In the genomic region with DNA sequence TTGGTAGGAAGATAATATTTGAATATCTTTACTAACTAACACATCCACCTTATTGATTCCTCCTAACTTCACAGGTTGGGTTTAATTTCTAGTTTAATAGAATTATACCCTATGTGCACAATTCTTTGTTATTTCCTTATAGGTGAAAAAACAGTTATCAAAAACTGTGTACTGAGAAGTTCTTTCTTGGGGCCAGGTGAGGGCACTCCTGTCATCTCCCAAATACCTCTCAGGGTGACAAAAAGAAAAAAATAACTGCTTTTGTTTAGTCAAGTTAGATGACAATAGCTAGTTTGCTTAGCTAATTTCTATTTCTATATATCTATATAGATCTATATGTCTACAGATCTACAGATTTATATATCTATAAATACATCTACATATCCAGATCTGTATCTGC, we compare ENCODE assay signal across 34 cellular contexts. TPM values are rescaled to one million over a fixed set of nuclear protein-coding genes. Genes with fewer than 3 reads are reported as not detected.
A peak's percentile ranks its signal among the peaks of the same experiment; 100 is the strongest.
DNase-seq lines count a peak whose midpoint lies in the region; ATAC-seq and TF ChIP-seq lines count a peak whose summit lies in the region.
"Had no signal": no experiment of that assay in that cellular context is flagged by ENCODE, and none has a peak within 500 bp of the region (broad histone marks: within the 10 kb centered on the region; RNA-seq: fewer than 3 reads in every experiment).

No MANE protein-coding gene starts in this region.

- H3K4ac ChIP-seq in H9 (ENCODE audit: low read depth, low read length): no peak overlapping the region

- no peak overlapping the region for H3K23ac ChIP-seq in H9 (ENCODE audit: insufficient read length, low read depth, low read length)

- H3K27me3 Mint-ChIP-seq in H9 (ENCODE audit: low read depth): peaks cover 9% of the 10 kb centered on the region
- no peaks in the 10 kb centered on the region for H3K27me3 Mint-ChIP-seq in osteocyte (ENCODE audit: unreplicated experiment)
- H3K27me3 Mint-ChIP-seq in natural killer cell treated with Interleukin-12 subunit alpha and Interleukin-12 subunit beta and Interleukin-15 and Interleukin-18, amount 100 ng/mL, for 72 hours: peaks cover 14 to 45% of the 10 kb centered on the region in 2 donors
- H3K27me3 Mint-ChIP-seq: brain had no signal

- no peak overlapping the region for H2BK20ac ChIP-seq in H9 (ENCODE audit: low read depth, low read length, poor library complexity, severe bottlenecking)

- no peak overlapping the region for H3K18ac ChIP-seq in H9 (ENCODE audit: insufficient read length, low read depth, low read length)

- no peaks in the 10 kb centered on the region; a peak in 2 of 7 replicates for H3K36me3 Mint-ChIP-seq in H9 (ENCODE audit: insufficient read depth in 1 of 3, low read depth in 3 of 3)
- H3K36me3 Mint-ChIP-seq in osteocyte (ENCODE audit: unreplicated experiment): no peaks in the 10 kb centered on the region
- no peaks in the 10 kb centered on the region for H3K36me3 Mint-ChIP-seq in natural killer cell treated with Interleukin-12 subunit alpha and Interleukin-12 subunit beta and Interleukin-15 and Interleukin-18, amount 100 ng/mL, for 72 hours
- H3K36me3 Mint-ChIP-seq: brain; CD4-positive, alpha-beta memory T cell; stimulated activated naive B cell treated with anti-CD40 and anti-IgM and Interleukin-4, amounts not matched to agents 10 μg/mL and 1 μg/mL and 100 μg/mL, for 72 hours had no signal

- H3K4me1 ChIP-seq in H9 (ENCODE audit: insufficient read depth, low read length): no peaks in the 10 kb centered on the region

- no peak overlapping the region for H4K91ac ChIP-seq in H9 (ENCODE audit: insufficient read length, low read depth, low read length)

- no peaks in the 10 kb centered on the region for H3K9me3 ChIP-seq in H9 (ENCODE audit: control insufficient read depth, low read depth, low read length)
- H3K9me3 ChIP-seq: ovary had no signal

- no peak overlapping the region for H3K27ac ChIP-seq in H9 (ENCODE audit: insufficient read length, low read depth, low read length)
- H3K27ac ChIP-seq in VCaP: no peak overlapping the region
- H3K27ac ChIP-seq: hepatocyte, KMS-11, ovary, skin epidermis had no signal

- TF ChIP-seq CTCF in H9 (conservative IDR thresholded peaks at IDR 0.05): peak; percentile 55
- peak; percentile 67 for TF ChIP-seq CTCF in VCaP (conservative IDR thresholded peaks at IDR 0.05)
- peak; percentile 12 for TF ChIP-seq CTCF in osteocyte (IDR thresholded peaks at IDR 0.05)

- H3T11ph ChIP-seq in H9 (ENCODE audit: low read length): no peak overlapping the region

- no peaks in the 10 kb centered on the region for H3K79me1 ChIP-seq in H9 (ENCODE audit: insufficient read depth, low read depth, low read length, poor library complexity, severe bottlenecking)

- H3K9ac ChIP-seq in H9 (ENCODE audit: extremely low read depth, insufficient read length, low read length): no peak overlapping the region
- H3K9ac ChIP-seq: KMS-11 had no signal

- H4K5ac ChIP-seq in H9 (ENCODE audit: insufficient read length, low read depth, low read length): no peak overlapping the region

- H3K79me2 ChIP-seq in H9 (ENCODE audit: insufficient read depth, low read length): no peaks in the 10 kb centered on the region
- H3K79me2 ChIP-seq: hepatocyte had no signal

- no peak overlapping the region for H2AK5ac ChIP-seq in H9 (ENCODE audit: insufficient read length, low read length)

- H2BK15ac ChIP-seq in H9 (ENCODE audit: low read depth, low read length): no peak overlapping the region

- H3K27ac Mint-ChIP-seq in H9: no peak overlapping the region
- no peak overlapping the region for H3K27ac Mint-ChIP-seq in osteocyte (ENCODE audit: unreplicated experiment)
- H3K27ac Mint-ChIP-seq in natural killer cell treated with Interleukin-12 subunit alpha and Interleukin-12 subunit beta and Interleukin-15 and Interleukin-18, amount 100 ng/mL, for 72 hours: no peak overlapping the region
- H3K27ac Mint-ChIP-seq: activated naive CD4-positive, alpha-beta T cell treated with anti-CD3 and anti-CD28 coated beads, Interleukin-2, amount 50 U/mL, for 24 hours; CD4-positive, alpha-beta memory T cell; stimulated activated naive B cell treated with anti-CD40 and anti-IgM and Interleukin-4, amounts not matched to agents 10 μg/mL and 1 μg/mL and 100 μg/mL, for 72 hours had no signal

- DNase-seq in NCI-H2171 treated with DMSO at 0.1 percent for 48 hours (lab: John Stamatoyannopoulos, UW): peak; percentile 17
- no peak for DNase-seq in NCI-H2171 (lab: John Stamatoyannopoulos, UW)
- DNase-seq in H9: no peak
- DNase-seq in osteocyte (ENCODE audit: extremely low spot score, unreplicated experiment): no peak
- DNase-seq in NCI-H146 treated with DMSO at 0.1 percent for 48 hours (lab: John Stamatoyannopoulos, UW; ENCODE audit: unreplicated experiment): no peak
- DNase-seq in natural killer cell treated with Interleukin-12 subunit alpha and Interleukin-12 subunit beta and Interleukin-15 and Interleukin-18, amount 100 ng/mL, for 72 hours (ENCODE audit: low spot score): no peak
- DNase-seq: activated CD4-positive, alpha-beta T cell treated with anti-CD3 and anti-CD28 coated beads for 4 hours; activated T-cell treated with anti-CD3 and anti-CD28 coated beads for 4 hours; amniotic stem cell; CD4-positive, alpha-beta memory T cell; left cardiac atrium; NCI-H1436 treated with DMSO at 0.1 percent for 48 hours; NCI-H2107; NK-92 treated with Interleukin-12 subunit alpha and Interleukin-12 subunit beta, amount 100 ng/mL, for 24 hours; ovary; retina; SIG-M5; stimulated activated naive B cell treated with anti-CD40 and anti-IgM and Interleukin-4, amounts not matched to agents 10 μg/mL and 1 μg/mL and 100 μg/mL, for 72 hours; substantia nigra; T1000; trophoblast cell; WERI-Rb-1 had no signal

- H3K9me3 Mint-ChIP-seq in H9 (peaks cover 5 to 8% of the 10 kb centered on the region in 2 experiments; a peak in 1 of 5 replicates), osteocyte (ENCODE audit: unreplicated experiment) (no peaks in the 10 kb centered on the region)
- H3K9me3 Mint-ChIP-seq in natural killer cell treated with Interleukin-12 subunit alpha and Interleukin-12 subunit beta and Interleukin-15 and Interleukin-18, amount 100 ng/mL, for 72 hours: no peaks in the 10 kb centered on the region
- H3K9me3 Mint-ChIP-seq: nephron had no signal

- no peak overlapping the region for H3K56ac ChIP-seq in H9 (ENCODE audit: insufficient read length, low read depth, low read length)

- H2BK12ac ChIP-seq in H9 (ENCODE audit: insufficient read length, low read depth, low read length): no peak overlapping the region

- no peak overlapping the region for H2BK5ac ChIP-seq in H9 (ENCODE audit: insufficient read length, low read length)

- no peaks in the 10 kb centered on the region for H4K20me1 ChIP-seq in H9 (ENCODE audit: control insufficient read depth, insufficient read depth, insufficient read length)

- H4K8ac ChIP-seq in H9 (replicated peaks; ENCODE audit: insufficient read length, low read depth, low read length): no peak overlapping the region

- H3K4me1 Mint-ChIP-seq in H9: peaks cover 27 to 30% of the 10 kb centered on the region in 2 experiments
- peaks cover 12% of the 10 kb centered on the region for H3K4me1 Mint-ChIP-seq in osteocyte (ENCODE audit: unreplicated experiment)
- H3K4me1 Mint-ChIP-seq in natural killer cell treated with Interleukin-12 subunit alpha and Interleukin-12 subunit beta and Interleukin-15 and Interleukin-18, amount 100 ng/mL, for 72 hours (ENCODE audit: low read depth in 2 of 2): no peaks in the 10 kb centered on the region

- H2AFZ ChIP-seq in H9 (ENCODE audit: low read length): no peak overlapping the region
- H2AFZ ChIP-seq: hepatocyte had no signal

- no peak for ATAC-seq in HG03045 (IDR thresholded peaks at IDR 0.05; ENCODE audit: unreplicated experiment)
- ATAC-seq in natural killer cell treated with Interleukin-12 subunit alpha and Interleukin-12 subunit beta and Interleukin-15 and Interleukin-18, amount 100 ng/mL, for 72 hours: no peak
- ATAC-seq: left cardiac atrium; stimulated activated naive B cell treated with anti-CD40 and anti-IgM and Interleukin-4, amounts not matched to agents 10 μg/mL and 1 μg/mL and 100 μg/mL, for 72 hours had no signal

- no peak overlapping the region for H3K4me3 Mint-ChIP-seq in H9
- no peak overlapping the region for H3K4me3 Mint-ChIP-seq in osteocyte (ENCODE audit: unreplicated experiment)
- H3K4me3 Mint-ChIP-seq in natural killer cell treated with Interleukin-12 subunit alpha and Interleukin-12 subunit beta and Interleukin-15 and Interleukin-18, amount 100 ng/mL, for 72 hours: no peak overlapping the region
- H3K4me3 Mint-ChIP-seq: activated naive CD4-positive, alpha-beta T cell treated with anti-CD3 and anti-CD28 coated beads, Interleukin-2, amount 50 U/mL, for 24 hours; brain; CD4-positive, alpha-beta memory T cell; nephron; stimulated activated naive B cell treated with anti-CD40 and anti-IgM and Interleukin-4, amounts not matched to agents 10 μg/mL and 1 μg/mL and 100 μg/mL, for 72 hours had no signal

- no peak overlapping the region for H3K4me2 ChIP-seq in H9 (ENCODE audit: insufficient read depth, insufficient read length, low read length)
- H3K4me2 ChIP-seq: hepatocyte, KMS-11 had no signal

- no peak overlapping the region for H3K14ac ChIP-seq in H9 (ENCODE audit: insufficient read depth, low read length)

- no peaks in the 10 kb centered on the region for H3K23me2 ChIP-seq in H9 (ENCODE audit: insufficient read length, low read depth, low read length, poor library complexity, severe bottlenecking)

- no peaks in the 10 kb centered on the region for H3K27me3 ChIP-seq in H9 (ENCODE audit: insufficient read depth, low read length)
- H3K27me3 ChIP-seq: ovary had no signal

- no peak overlapping the region for H2BK120ac ChIP-seq in H9 (ENCODE audit: low read depth, low read length, poor library complexity, severe bottlenecking)

RNA-seq across cellular contexts. Expression of gene FZD8, which starts 10.1 kb away (rescaled TPM):
- total RNA-seq in H9 (2021) (13.8 and 15.1 TPM in 2 replicates), osteocyte (28.0 and 28.7 TPM in 2 replicates)
- under 1 TPM; 0.64 to 0.73 TPM for total RNA-seq in natural killer cell treated with Interleukin-12 subunit alpha and Interleukin-12 subunit beta and Interleukin-15 and Interleukin-18, amount 100 ng/mL, for 72 hours

RNA-seq across cellular contexts. Expression of gene GJD4, which starts 26.9 kb away (rescaled TPM):
- total RNA-seq in H9 (2021): not detected in 2 replicates
- not detected in 2 replicates for total RNA-seq in osteocyte
- not detected for total RNA-seq in natural killer cell treated with Interleukin-12 subunit alpha and Interleukin-12 subunit beta and Interleukin-15 and Interleukin-18, amount 100 ng/mL, for 72 hours
- total RNA-seq: cerebellum, left cardiac atrium, lung microvascular endothelial cell, mucosa of gallbladder, NCI-H460, ovary had no signal

Comparison
In these comparisons a context has a peak if more than half of its experiments do, and no peak if none do; other contexts are left out.
1. CTCF ChIP-seq: peak in every context shown above with its lines; median percentile 67 in VCaP; 55 in H9; 12 in osteocyte.